In the genomic region with DNA sequence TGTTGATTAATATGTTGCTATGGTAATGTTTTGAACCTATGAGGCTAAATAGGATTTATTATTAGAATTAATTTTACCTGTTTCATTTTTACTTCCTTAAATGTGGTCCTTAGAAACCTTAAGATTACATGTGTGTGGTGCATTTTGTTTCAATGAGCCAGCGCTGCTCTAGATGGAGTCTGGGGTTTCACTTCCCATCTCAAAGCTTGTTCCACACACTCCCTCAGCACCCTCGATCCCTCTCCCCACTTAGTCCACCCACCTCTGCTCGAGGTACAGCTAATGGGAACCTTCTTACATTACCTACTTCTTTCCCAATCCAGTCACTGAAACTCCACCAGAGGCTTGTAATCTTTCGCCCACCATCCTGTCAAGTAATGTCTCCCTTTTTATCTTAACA, we compare ENCODE assay signal across 1 cellular context.
TF ChIP-seq lines count a peak whose summit lies in the region.

No MANE protein-coding gene starts in this region.

TF ChIP-seq in GM12878, 131 proteins besides CTCF, POLR2A, EP300 and RAD21 (continued from another document):
- TF ChIP-seq, protein P1, sequence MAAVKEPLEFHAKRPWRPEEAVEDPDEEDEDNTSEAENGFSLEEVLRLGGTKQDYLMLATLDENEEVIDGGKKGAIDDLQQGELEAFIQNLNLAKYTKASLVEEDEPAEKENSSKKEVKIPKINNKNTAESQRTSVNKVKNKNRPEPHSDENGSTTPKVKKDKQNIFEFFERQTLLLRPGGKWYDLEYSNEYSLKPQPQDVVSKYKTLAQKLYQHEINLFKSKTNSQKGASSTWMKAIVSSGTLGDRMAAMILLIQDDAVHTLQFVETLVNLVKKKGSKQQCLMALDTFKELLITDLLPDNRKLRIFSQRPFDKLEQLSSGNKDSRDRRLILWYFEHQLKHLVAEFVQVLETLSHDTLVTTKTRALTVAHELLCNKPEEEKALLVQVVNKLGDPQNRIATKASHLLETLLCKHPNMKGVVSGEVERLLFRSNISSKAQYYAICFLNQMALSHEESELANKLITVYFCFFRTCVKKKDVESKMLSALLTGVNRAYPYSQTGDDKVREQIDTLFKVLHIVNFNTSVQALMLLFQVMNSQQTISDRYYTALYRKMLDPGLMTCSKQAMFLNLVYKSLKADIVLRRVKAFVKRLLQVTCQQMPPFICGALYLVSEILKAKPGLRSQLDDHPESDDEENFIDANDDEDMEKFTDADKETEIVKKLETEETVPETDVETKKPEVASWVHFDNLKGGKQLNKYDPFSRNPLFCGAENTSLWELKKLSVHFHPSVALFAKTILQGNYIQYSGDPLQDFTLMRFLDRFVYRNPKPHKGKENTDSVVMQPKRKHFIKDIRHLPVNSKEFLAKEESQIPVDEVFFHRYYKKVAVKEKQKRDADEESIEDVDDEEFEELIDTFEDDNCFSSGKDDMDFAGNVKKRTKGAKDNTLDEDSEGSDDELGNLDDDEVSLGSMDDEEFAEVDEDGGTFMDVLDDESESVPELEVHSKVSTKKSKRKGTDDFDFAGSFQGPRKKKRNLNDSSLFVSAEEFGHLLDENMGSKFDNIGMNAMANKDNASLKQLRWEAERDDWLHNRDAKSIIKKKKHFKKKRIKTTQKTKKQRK (IDR thresholded peaks at IDR 0.05; ENCODE audit: low read depth, low read length) = no peak
- TF ChIP-seq BACH1 (IDR thresholded peaks at IDR 0.05; ENCODE audit: borderline replicate concordance) = no peak
- TF ChIP-seq STAT1 (conservative IDR thresholded peaks at IDR 0.05) = no peak
- TF ChIP-seq, protein P2, sequence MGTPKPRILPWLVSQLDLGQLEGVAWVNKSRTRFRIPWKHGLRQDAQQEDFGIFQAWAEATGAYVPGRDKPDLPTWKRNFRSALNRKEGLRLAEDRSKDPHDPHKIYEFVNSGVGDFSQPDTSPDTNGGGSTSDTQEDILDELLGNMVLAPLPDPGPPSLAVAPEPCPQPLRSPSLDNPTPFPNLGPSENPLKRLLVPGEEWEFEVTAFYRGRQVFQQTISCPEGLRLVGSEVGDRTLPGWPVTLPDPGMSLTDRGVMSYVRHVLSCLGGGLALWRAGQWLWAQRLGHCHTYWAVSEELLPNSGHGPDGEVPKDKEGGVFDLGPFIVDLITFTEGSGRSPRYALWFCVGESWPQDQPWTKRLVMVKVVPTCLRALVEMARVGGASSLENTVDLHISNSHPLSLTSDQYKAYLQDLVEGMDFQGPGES (IDR thresholded peaks at IDR 0.05) = no peak
- TF ChIP-seq HDAC2 (IDR thresholded peaks at IDR 0.05) = no peak
- no peak for TF ChIP-seq NBN (IDR thresholded peaks at IDR 0.05)
- no peak for TF ChIP-seq CREB1 (IDR thresholded peaks at IDR 0.05; ENCODE audit: low read depth)
- TF ChIP-seq, protein P3, sequence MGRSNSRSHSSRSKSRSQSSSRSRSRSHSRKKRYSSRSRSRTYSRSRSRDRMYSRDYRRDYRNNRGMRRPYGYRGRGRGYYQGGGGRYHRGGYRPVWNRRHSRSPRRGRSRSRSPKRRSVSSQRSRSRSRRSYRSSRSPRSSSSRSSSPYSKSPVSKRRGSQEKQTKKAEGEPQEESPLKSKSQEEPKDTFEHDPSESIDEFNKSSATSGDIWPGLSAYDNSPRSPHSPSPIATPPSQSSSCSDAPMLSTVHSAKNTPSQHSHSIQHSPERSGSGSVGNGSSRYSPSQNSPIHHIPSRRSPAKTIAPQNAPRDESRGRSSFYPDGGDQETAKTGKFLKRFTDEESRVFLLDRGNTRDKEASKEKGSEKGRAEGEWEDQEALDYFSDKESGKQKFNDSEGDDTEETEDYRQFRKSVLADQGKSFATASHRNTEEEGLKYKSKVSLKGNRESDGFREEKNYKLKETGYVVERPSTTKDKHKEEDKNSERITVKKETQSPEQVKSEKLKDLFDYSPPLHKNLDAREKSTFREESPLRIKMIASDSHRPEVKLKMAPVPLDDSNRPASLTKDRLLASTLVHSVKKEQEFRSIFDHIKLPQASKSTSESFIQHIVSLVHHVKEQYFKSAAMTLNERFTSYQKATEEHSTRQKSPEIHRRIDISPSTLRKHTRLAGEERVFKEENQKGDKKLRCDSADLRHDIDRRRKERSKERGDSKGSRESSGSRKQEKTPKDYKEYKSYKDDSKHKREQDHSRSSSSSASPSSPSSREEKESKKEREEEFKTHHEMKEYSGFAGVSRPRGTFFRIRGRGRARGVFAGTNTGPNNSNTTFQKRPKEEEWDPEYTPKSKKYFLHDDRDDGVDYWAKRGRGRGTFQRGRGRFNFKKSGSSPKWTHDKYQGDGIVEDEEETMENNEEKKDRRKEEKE (IDR thresholded peaks at IDR 0.05) = no peak
- no peak for TF ChIP-seq EZH2 (IDR thresholded peaks at IDR 0.05; ENCODE audit: borderline replicate concordance, control insufficient read depth, low read depth, low read length)
- TF ChIP-seq SRF (IDR thresholded peaks at IDR 0.05; ENCODE audit: low read depth in 2 of 2, low read length in 2 of 2) = no peak
